Comparison of ENCODE assay signal across 1 cellular context in the genomic region with DNA sequence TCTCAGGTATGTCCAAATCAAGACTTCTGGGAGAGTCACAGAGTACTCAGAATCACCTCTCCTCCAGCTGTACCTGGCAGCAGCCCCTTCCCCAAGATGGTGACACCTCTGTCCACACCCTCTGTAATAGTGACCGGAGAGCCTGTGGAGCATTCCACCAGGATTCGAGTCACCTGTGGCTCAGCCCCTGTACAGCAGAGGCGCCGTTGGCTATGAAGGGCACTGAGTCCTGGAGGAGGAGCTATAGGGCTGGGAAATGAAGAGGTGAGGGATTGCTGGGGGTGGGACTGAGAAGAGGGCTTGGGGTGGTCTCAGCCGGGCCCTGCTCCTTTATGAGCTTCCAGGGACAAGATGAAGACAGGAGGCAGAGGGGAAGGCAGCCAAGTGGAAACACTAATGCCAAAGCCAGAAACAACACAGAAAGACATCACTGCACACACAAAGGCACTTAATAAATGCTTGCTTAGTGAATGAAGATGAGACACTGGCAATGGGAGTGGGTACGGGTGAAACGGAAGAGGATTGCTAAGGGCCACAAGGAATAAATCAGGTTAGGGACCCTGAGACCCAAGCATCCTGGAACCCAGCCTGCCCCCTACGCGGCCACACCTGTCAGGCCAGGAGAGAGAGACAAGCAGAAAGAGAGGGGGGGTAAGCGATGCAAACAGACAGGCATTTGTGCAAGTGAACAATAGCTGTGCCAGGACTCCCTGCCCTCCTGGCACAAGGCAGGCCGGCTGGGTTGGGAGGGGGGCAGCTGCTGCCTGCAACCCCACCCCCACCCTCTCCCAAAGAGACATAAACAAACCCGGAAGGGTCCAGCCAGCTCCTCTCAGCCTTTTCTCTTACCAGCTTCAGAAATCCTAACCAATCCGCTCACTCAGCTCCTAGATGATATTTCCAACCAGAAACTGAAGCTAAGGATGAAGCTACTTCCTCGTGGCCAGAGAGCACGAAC.
TF ChIP-seq lines count a peak whose summit lies in the region.

No MANE protein-coding gene starts in this region.

TF ChIP-seq in H1, 55 proteins besides CTCF, POLR2A, EP300 and RAD21:
- TF ChIP-seq TAF7 (optimal IDR thresholded peaks at IDR 0.05; ENCODE audit: borderline replicate concordance, low read depth, low read length) (no peak), KDM4A (IDR thresholded peaks at IDR 0.05; ENCODE audit: low read depth, low read length, severe bottlenecking) (no peak), HDAC6 (IDR thresholded peaks at IDR 0.05; ENCODE audit: low read depth, low read length) (no peak), GTF2F1 (IDR thresholded peaks at IDR 0.05; ENCODE audit: borderline replicate concordance, low read depth, low read length) (no peak)
